In the genomic region with DNA sequence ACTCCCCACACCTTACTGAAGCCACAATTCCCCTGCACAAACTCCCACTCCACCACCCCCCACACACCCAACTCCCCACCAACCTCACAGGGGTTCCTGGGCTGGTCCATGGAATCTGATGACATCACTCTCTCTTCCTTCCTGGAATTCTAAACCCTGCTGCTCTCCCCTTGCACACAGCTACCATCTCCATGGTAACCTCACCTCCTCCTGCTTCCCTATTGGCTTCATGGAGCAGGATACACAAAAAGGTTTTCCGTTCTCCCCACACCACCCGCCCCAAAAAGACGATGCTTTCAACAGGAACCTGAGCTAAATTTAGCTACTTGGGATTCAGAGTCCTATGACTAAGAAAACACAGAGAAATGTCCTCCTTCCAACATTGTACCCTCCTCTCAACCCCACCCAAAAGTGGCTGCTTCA, we compare ENCODE assay signal across 8 cellular contexts.
DNase-seq lines count a peak whose midpoint lies in the region; ATAC-seq and TF ChIP-seq lines count a peak whose summit lies in the region.

No MANE protein-coding gene starts in this region.

- H3K4me3 ChIP-seq in BE2C (ENCODE audit: low read depth, low read length), result peak overlapping the region; percentile 14

- no peaks in the 10 kb centered on the region for H3K4me1 Mint-ChIP-seq in T-cell
- H3K4me1 Mint-ChIP-seq in activated naive CD4-positive, alpha-beta T cell treated with anti-CD3 and anti-CD28 coated beads for 36 hours (ENCODE audit: low read depth), result no peaks in the 10 kb centered on the region
- H3K4me1 Mint-ChIP-seq in naive thymus-derived CD8-positive, alpha-beta T cell, result no peaks in the 10 kb centered on the region

- no peak overlapping the region for H3K27ac Mint-ChIP-seq in T-cell
- H3K27ac Mint-ChIP-seq in activated naive CD4-positive, alpha-beta T cell treated with anti-CD3 and anti-CD28 coated beads for 36 hours, result no peak overlapping the region
- peak overlapping the region in 1 of 10 donors; percentile 31 for H3K27ac Mint-ChIP-seq in naive thymus-derived CD8-positive, alpha-beta T cell

- TF ChIP-seq CTCF in BE2C (IDR thresholded peaks at IDR 0.05; ENCODE audit: low read depth, low read length), result no peak

- H3K36me3 Mint-ChIP-seq in T-cell, result no peaks in the 10 kb centered on the region
- no peaks in the 10 kb centered on the region for H3K36me3 Mint-ChIP-seq in activated naive CD4-positive, alpha-beta T cell treated with anti-CD3 and anti-CD28 coated beads for 36 hours (ENCODE audit: low read depth)
- H3K36me3 Mint-ChIP-seq in naive thymus-derived CD8-positive, alpha-beta T cell, result no peaks in the 10 kb centered on the region

- H3K27me3 Mint-ChIP-seq in T-cell, result peaks cover 11% of the 10 kb centered on the region in 2 donors
- peaks cover 2% of the 10 kb centered on the region for H3K27me3 Mint-ChIP-seq in activated naive CD4-positive, alpha-beta T cell treated with anti-CD3 and anti-CD28 coated beads for 36 hours (ENCODE audit: low read depth)
- peaks cover 0 to 6% (median 2%) of the 10 kb centered on the region in 5 donors for H3K27me3 Mint-ChIP-seq in naive thymus-derived CD8-positive, alpha-beta T cell

- intact Hi-C loops in activated naive CD4-positive, alpha-beta T cell treated with anti-CD3 and anti-CD28 coated beads for 36 hours (cut with micrococcal nuclease), result no loop called here

- POLR2A ChIA-PET in T-cell (lab: Charles Lee), result interaction anchor here (0.6 to 0.7 kb wide), 2 partner anchors 100 to 682 kb away, joined by 5 to 7 read pairs; no protein-coding TSS in a partner anchor
- POLR2A ChIA-PET in naive thymus-derived CD8-positive, alpha-beta T cell (lab: Charles Lee), result no interaction called here

- DNase-seq in BE2C (peak; percentile 37), NCI-H2196 (lab: John Stamatoyannopoulos, UW; ENCODE audit: unreplicated experiment) (peak; percentile 41), fibroblast of gingiva (ENCODE audit: low read depth) (peak; percentile 55), myocyte (ENCODE audit: low read depth) (peak; percentile 66), T-cell (no peak)
- DNase-seq in activated CD4-positive, alpha-beta T cell treated with anti-CD3 and anti-CD28 coated beads, Interleukin-2, amount 50 U/mL, for 4 hours, result no peak
- DNase-seq in activated naive CD4-positive, alpha-beta T cell treated with anti-CD3 and anti-CD28 coated beads for 36 hours, result no peak
- DNase-seq in naive thymus-derived CD8-positive, alpha-beta T cell, result no peak

- H3K9me3 ChIP-seq in BE2C, result no peaks in the 10 kb centered on the region

- CTCF ChIA-PET in T-cell (lab: Charles Lee), result interaction anchor here in 1 of 2 donors (1.0 kb wide), 1 partner anchor 8 kb away, joined by 3 read pairs; no protein-coding TSS in a partner anchor
- CTCF ChIA-PET in activated naive CD4-positive, alpha-beta T cell treated with anti-CD3 and anti-CD28 coated beads for 36 hours (lab: Charles Lee), result no interaction called here

- H3K9me3 Mint-ChIP-seq in T-cell, result no peaks in the 10 kb centered on the region
- no peaks in the 10 kb centered on the region for H3K9me3 Mint-ChIP-seq in activated naive CD4-positive, alpha-beta T cell treated with anti-CD3 and anti-CD28 coated beads for 36 hours
- H3K9me3 Mint-ChIP-seq in naive thymus-derived CD8-positive, alpha-beta T cell, result no peaks in the 10 kb centered on the region

- H3K4me1 ChIP-seq in BE2C, result peaks cover 60% of the 10 kb centered on the region

- H3K27me3 ChIP-seq in BE2C, result no peaks in the 10 kb centered on the region

- no peak for ATAC-seq in T-cell (replicated peaks in 1 of 4)
- no peak for ATAC-seq in naive thymus-derived CD8-positive, alpha-beta T cell

- H3K36me3 ChIP-seq in BE2C, result no peaks in the 10 kb centered on the region

- H3K4me3 Mint-ChIP-seq in T-cell, result no peak overlapping the region
- H3K4me3 Mint-ChIP-seq in activated naive CD4-positive, alpha-beta T cell treated with anti-CD3 and anti-CD28 coated beads for 36 hours, result no peak overlapping the region
- H3K4me3 Mint-ChIP-seq in naive thymus-derived CD8-positive, alpha-beta T cell, result no peak overlapping the region

Comparison
In these comparisons a context has a peak if more than half of its experiments do, and no peak if none do; other contexts are left out.
1. DNase-seq: peak in BE2C (single experiment), NCI-H2196 (single experiment), fibroblast of gingiva (single experiment) and myocyte (single experiment); none in T-cell (0 of 34), activated CD4-positive, alpha-beta T cell treated with anti-CD3 and anti-CD28 coated beads, Interleukin-2, amount 50 U/mL, for 4 hours (0 of 2), activated naive CD4-positive, alpha-beta T cell treated with anti-CD3 and anti-CD28 coated beads for 36 hours (single experiment) and naive thymus-derived CD8-positive, alpha-beta T cell (0 of 10).